ENCODE assay signal across 11 cellular contexts in the genomic region with DNA sequence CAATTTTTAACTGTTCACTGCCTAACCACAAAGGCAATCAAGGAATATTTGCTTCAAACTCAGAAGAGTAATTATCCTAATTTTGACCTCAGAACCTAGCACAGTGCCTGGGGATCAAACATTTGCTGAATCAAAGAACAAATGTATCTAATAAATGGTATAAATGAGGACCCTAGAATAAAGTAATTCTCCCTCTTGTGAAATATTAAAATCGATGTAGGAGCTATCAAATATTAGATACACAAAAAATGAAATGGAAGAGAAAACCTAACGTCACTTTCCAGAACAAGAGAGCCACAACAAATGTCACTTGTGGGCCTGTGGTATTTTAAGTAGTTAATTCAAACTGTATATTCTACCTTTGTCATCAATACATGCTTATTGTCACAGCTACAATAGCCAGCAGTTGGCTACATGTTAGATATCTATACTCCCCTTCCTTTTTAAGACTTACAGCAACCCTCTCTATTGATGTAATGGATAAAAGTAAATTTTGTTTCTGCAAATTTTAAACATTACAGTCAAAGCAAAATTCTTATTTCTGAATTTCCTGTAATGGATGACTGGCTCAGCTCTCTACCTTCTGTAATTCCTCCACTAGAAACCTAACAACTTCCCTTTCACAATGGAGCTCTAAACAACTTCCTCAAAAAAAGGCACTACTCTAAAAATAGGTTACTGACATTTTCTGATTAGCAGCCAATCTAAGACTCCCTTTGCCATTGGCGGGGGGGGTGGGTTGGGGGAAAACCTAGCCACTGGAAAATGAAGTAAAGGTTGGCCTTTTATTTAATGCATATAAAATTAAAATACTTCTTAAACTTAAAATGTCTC. TPM values are rescaled to one million over a fixed set of nuclear protein-coding genes. Genes with fewer than 3 reads are reported as not detected.
DNase-seq lines count a peak whose midpoint lies in the region; ATAC-seq and TF ChIP-seq lines count a peak whose summit lies in the region.
"Had no signal": no experiment of that assay in that cellular context is flagged by ENCODE, and none has a peak within 500 bp of the region (broad histone marks: within the 10 kb centered on the region; RNA-seq: fewer than 3 reads in every experiment).

No MANE protein-coding gene starts in this region.

- no peaks in the 10 kb centered on the region for H3K27me3 Mint-ChIP-seq in activated CD8-positive, alpha-beta T cell treated with anti-CD3 and anti-CD28 coated beads for 36 hours
- no peaks in the 10 kb centered on the region for H3K27me3 Mint-ChIP-seq in activated CD8-positive, alpha-beta T cell treated with anti-CD3 and anti-CD28 coated beads, Interleukin-2, amount 10 ng/mL, durations not matched to agents 7 days and 5 days (ENCODE audit: low read depth)
- H3K27me3 Mint-ChIP-seq in type B pancreatic cell (no peaks in the 10 kb centered on the region), MCF 10A (ENCODE audit: insufficient read depth, unreplicated experiment) (no peaks in the 10 kb centered on the region)

- no peak for ATAC-seq in activated CD8-positive, alpha-beta T cell treated with anti-CD3 and anti-CD28 coated beads for 36 hours
- ATAC-seq in activated CD8-positive, alpha-beta T cell treated with anti-CD3 and anti-CD28 coated beads, Interleukin-2, amount 10 ng/mL, durations not matched to agents 7 days and 5 days: no peak
- ATAC-seq: A549 had no signal

- peaks cover 46% of the 10 kb centered on the region for H3K36me3 Mint-ChIP-seq in activated CD8-positive, alpha-beta T cell treated with anti-CD3 and anti-CD28 coated beads for 36 hours (ENCODE audit: low read depth)
- peaks cover 38% of the 10 kb centered on the region for H3K36me3 Mint-ChIP-seq in activated CD8-positive, alpha-beta T cell treated with anti-CD3 and anti-CD28 coated beads, Interleukin-2, amount 10 ng/mL, durations not matched to agents 7 days and 5 days (ENCODE audit: low read depth)
- peaks cover 28% of the 10 kb centered on the region for H3K36me3 Mint-ChIP-seq in type B pancreatic cell
- peaks cover 76% of the 10 kb centered on the region for H3K36me3 Mint-ChIP-seq in MCF 10A (ENCODE audit: insufficient read depth, unreplicated experiment)

- no peaks in the 10 kb centered on the region for H3K9me3 Mint-ChIP-seq in activated CD8-positive, alpha-beta T cell treated with anti-CD3 and anti-CD28 coated beads for 36 hours
- H3K9me3 Mint-ChIP-seq in activated CD8-positive, alpha-beta T cell treated with anti-CD3 and anti-CD28 coated beads, Interleukin-2, amount 10 ng/mL, durations not matched to agents 7 days and 5 days (ENCODE audit: insufficient read depth): no peaks in the 10 kb centered on the region
- H3K9me3 Mint-ChIP-seq in type B pancreatic cell (no peaks in the 10 kb centered on the region), MCF 10A (ENCODE audit: unreplicated experiment) (no peaks in the 10 kb centered on the region)

- POLR2A ChIA-PET in activated CD8-positive, alpha-beta T cell treated with anti-CD3 and anti-CD28 coated beads for 36 hours (lab: Charles Lee): interaction anchor here (0.7 kb wide), 1 partner anchor 10 kb away, joined by 4 read pairs; no protein-coding TSS in a partner anchor
- POLR2A ChIA-PET in activated CD8-positive, alpha-beta T cell treated with anti-CD3 and anti-CD28 coated beads, Interleukin-2, amount 10 ng/mL, durations not matched to agents 7 days and 5 days (lab: Charles Lee): no interaction called here
- POLR2A ChIA-PET in MCF 10A (lab: Yijun Ruan, JAX): interaction anchor here (0.6 to 2.6 kb wide), 7 partner anchors 8 to 54 kb away, joined by 3 to 9 read pairs (median 3); no protein-coding TSS in a partner anchor

- H3K4me1 Mint-ChIP-seq in activated CD8-positive, alpha-beta T cell treated with anti-CD3 and anti-CD28 coated beads for 36 hours (ENCODE audit: low read depth): peaks cover 70% of the 10 kb centered on the region
- peaks cover 37% of the 10 kb centered on the region for H3K4me1 Mint-ChIP-seq in activated CD8-positive, alpha-beta T cell treated with anti-CD3 and anti-CD28 coated beads, Interleukin-2, amount 10 ng/mL, durations not matched to agents 7 days and 5 days (ENCODE audit: low read depth)
- peaks cover 33% of the 10 kb centered on the region for H3K4me1 Mint-ChIP-seq in type B pancreatic cell (ENCODE audit: unreplicated experiment)
- H3K4me1 Mint-ChIP-seq in MCF 10A (ENCODE audit: insufficient read depth, unreplicated experiment): peaks cover 28% of the 10 kb centered on the region

- no peak overlapping the region for H3K4me3 Mint-ChIP-seq in activated CD8-positive, alpha-beta T cell treated with anti-CD3 and anti-CD28 coated beads for 36 hours
- no peak overlapping the region for H3K4me3 Mint-ChIP-seq in activated CD8-positive, alpha-beta T cell treated with anti-CD3 and anti-CD28 coated beads, Interleukin-2, amount 10 ng/mL, durations not matched to agents 7 days and 5 days
- H3K4me3 Mint-ChIP-seq in type B pancreatic cell: no peak overlapping the region
- no peak overlapping the region for H3K4me3 Mint-ChIP-seq in MCF 10A (ENCODE audit: unreplicated experiment)

- intact Hi-C loops in activated CD8-positive, alpha-beta T cell treated with anti-CD3 and anti-CD28 coated beads for 36 hours (cut with micrococcal nuclease): no loop called here
- intact Hi-C loops in MCF 10A (cut with micrococcal nuclease): no loop called here

- no peak for DNase-seq in activated CD8-positive, alpha-beta T cell treated with anti-CD3 and anti-CD28 coated beads for 36 hours
- no peak for DNase-seq in activated CD8-positive, alpha-beta T cell treated with anti-CD3 and anti-CD28 coated beads, Interleukin-2, amount 10 ng/mL, durations not matched to agents 7 days and 5 days
- DNase-seq in SIG-M5 (lab: John Stamatoyannopoulos, UW) (peak; percentile 81), globus pallidus (ENCODE audit: low spot score) (peak; percentile 50), type B pancreatic cell (ENCODE audit: extremely low spot score, unreplicated experiment) (no peak), MCF 10A (ENCODE audit: unreplicated experiment) (no peak)
- no peak for DNase-seq in activated CD8-positive, alpha-beta memory T cell treated with anti-CD3 and anti-CD28 coated beads, Interleukin-2, amount 50 U/mL, for 48 hours
- no peak for DNase-seq in activated CD4-positive, alpha-beta T cell treated with anti-CD3 and anti-CD28 coated beads for 48 hours
- DNase-seq: NCI-H2171 treated with DMSO at 0.1 percent for 48 hours, T-helper 1 cell had no signal

- CTCF ChIA-PET in activated CD8-positive, alpha-beta T cell treated with anti-CD3 and anti-CD28 coated beads for 36 hours (lab: Charles Lee): no interaction called here
- CTCF ChIA-PET in activated CD8-positive, alpha-beta T cell treated with anti-CD3 and anti-CD28 coated beads, Interleukin-2, amount 10 ng/mL, durations not matched to agents 7 days and 5 days (lab: Charles Lee): interaction anchor here (1.0 to 1.6 kb wide), 2 partner anchors 9 to 17 kb away, joined by 3 to 5 read pairs; no protein-coding TSS in a partner anchor
- CTCF ChIA-PET in MCF 10A (lab: Yijun Ruan, JAX): interaction anchor here (0.5 to 1.7 kb wide), 2 partner anchors 10 to 262 kb away, joined by 3 to 4 read pairs; no protein-coding TSS in a partner anchor

- H3K27ac Mint-ChIP-seq in activated CD8-positive, alpha-beta T cell treated with anti-CD3 and anti-CD28 coated beads for 36 hours: peak overlapping the region; percentile 76
- no peak overlapping the region for H3K27ac Mint-ChIP-seq in activated CD8-positive, alpha-beta T cell treated with anti-CD3 and anti-CD28 coated beads, Interleukin-2, amount 10 ng/mL, durations not matched to agents 7 days and 5 days
- H3K27ac Mint-ChIP-seq in type B pancreatic cell: peak overlapping the region; percentile 48
- no peak overlapping the region for H3K27ac Mint-ChIP-seq in MCF 10A (ENCODE audit: low read depth, unreplicated experiment)

- no peak for TF ChIP-seq CTCF in activated CD8-positive, alpha-beta T cell treated with anti-CD3 and anti-CD28 coated beads for 36 hours (IDR thresholded peaks at IDR 0.05)
- TF ChIP-seq CTCF in type B pancreatic cell (conservative IDR thresholded peaks at IDR 0.05) (no peak), MCF 10A (IDR thresholded peaks at IDR 0.05; ENCODE audit: unreplicated experiment) (no peak)

- BruUV-seq in MCF 10A (replicated peaks; lab: Mats Ljungman, UMichigan): no TSS peak

RNA-seq across cellular contexts. Expression of gene PUM1, which starts 37.6 kb away (rescaled TPM):
- 10 to 100 TPM; 98.0 to 99.0 TPM for total RNA-seq in activated CD8-positive, alpha-beta T cell treated with anti-CD3 and anti-CD28 coated beads for 36 hours
- total RNA-seq in activated CD8-positive, alpha-beta T cell treated with anti-CD3 and anti-CD28 coated beads, Interleukin-2, amount 10 ng/mL, durations not matched to agents 7 days and 5 days: 10 to 100 TPM; 91.0 to 94.9 TPM
- total RNA-seq in type B pancreatic cell (ENCODE audit: low replicate concordance): 185 and 196 TPM in 2 replicates
- 107 and 110 TPM in 2 replicates for total RNA-seq in MCF 10A (2022)

Comparison
In these comparisons a context has a peak if more than half of its experiments do, and no peak if none do; other contexts are left out.
1. H3K27ac Mint-ChIP-seq: peak in activated CD8-positive, alpha-beta T cell treated with anti-CD3 and anti-CD28 coated beads for 36 hours (single experiment) and type B pancreatic cell (single experiment); none in activated CD8-positive, alpha-beta T cell treated with anti-CD3 and anti-CD28 coated beads, Interleukin-2, amount 10 ng/mL, durations not matched to agents 7 days and 5 days (single experiment) and MCF 10A (single experiment).
2. DNase-seq: peak in SIG-M5 (single experiment) and globus pallidus (single experiment); none in activated CD8-positive, alpha-beta T cell treated with anti-CD3 and anti-CD28 coated beads for 36 hours (single experiment), activated CD8-positive, alpha-beta T cell treated with anti-CD3 and anti-CD28 coated beads, Interleukin-2, amount 10 ng/mL, durations not matched to agents 7 days and 5 days (single experiment), type B pancreatic cell (single experiment), MCF 10A (single experiment), activated CD8-positive, alpha-beta memory T cell treated with anti-CD3 and anti-CD28 coated beads, Interleukin-2, amount 50 U/mL, for 48 hours (single experiment) and activated CD4-positive, alpha-beta T cell treated with anti-CD3 and anti-CD28 coated beads for 48 hours (single experiment).